In genomic region chr4:175215208-175215607, GRCh38 we compare ENCODE assay signal across 36 cellular contexts.
"Had no signal": no experiment of that assay in that cellular context is flagged by ENCODE, and none has a peak within 500 bp of the region (broad histone marks: within the 10 kb centered on the region; RNA-seq: fewer than 3 reads in every experiment).

No MANE protein-coding gene starts in this region.

- H3K27me3 Mint-ChIP-seq: activated B cell treated with CpG ODN at 0.5 μM for 24 hours; activated CD4-positive, alpha-beta memory T cell treated with anti-CD3 and anti-CD28 coated beads for 36 hours; activated CD4-positive, alpha-beta T cell treated with anti-CD3 and anti-CD28 coated beads, Interleukin-2, amount 10 ng/mL, durations not matched to agents 24 days and 14 days; activated CD8-positive, alpha-beta T cell treated with anti-CD3 and anti-CD28 coated beads for 36 hours; activated naive CD8-positive, alpha-beta T cell treated with anti-CD3 and anti-CD28 coated beads for 36 hours; activated T-helper 17 cell treated with anti-CD3 and anti-CD28 coated beads, Interleukin-2, amount 50 U/mL, for 72 hours; brain; central memory CD8-positive, alpha-beta T cell had no signal

- ATAC-seq: activated CD8-positive, alpha-beta T cell treated with anti-CD3 and anti-CD28 coated beads for 36 hours; activated naive CD4-positive, alpha-beta T cell treated with anti-CD3 and anti-CD28 coated beads, Interleukin-2, amount 50 U/mL, for 72 hours; activated T-cell treated with anti-CD3 and anti-CD28 coated beads, Interleukin-2, amount 50 U/mL, for 4 hours; activated T-cell treated with anti-CD3 and anti-CD28 coated beads, Interleukin-2, amount 50 U/mL, for 72 hours; activated T-helper 17 cell treated with anti-CD3 and anti-CD28 coated beads, Interleukin-2, amount 50 U/mL, for 72 hours had no signal

- H3K9me3 ChIP-seq: adrenal gland had no signal

- DNase-seq: activated B cell treated with CpG ODN at 0.5 μM for 24 hours; activated CD4-positive, alpha-beta memory T cell treated with anti-CD3 and anti-CD28 coated beads for 36 hours; activated CD4-positive, alpha-beta T cell treated with anti-CD3 and anti-CD28 coated beads for 4 hours; activated CD4-positive, alpha-beta T cell treated with anti-CD3 and anti-CD28 coated beads, Interleukin-2, amount 10 ng/mL, durations not matched to agents 24 days and 14 days; activated CD4-positive, alpha-beta T cell treated with anti-CD3 and anti-CD28 coated beads, Interleukin-2, amount 50 U/mL, for 1 hour; activated CD4-positive, alpha-beta T cell treated with anti-CD3 and anti-CD28 coated beads, Interleukin-2, amount 50 U/mL, for 4 hours; activated CD4-positive, CD25-positive, alpha-beta regulatory T cell treated with anti-CD3 and anti-CD28 coated beads, Interleukin-2, amount 50 U/mL, for 72 hours; activated CD8-positive, alpha-beta memory T cell treated with anti-CD3 and anti-CD28 coated beads, Interleukin-2, amount 50 U/mL, for 4 hours; activated CD8-positive, alpha-beta T cell treated with anti-CD3 and anti-CD28 coated beads for 36 hours; activated effector memory CD4-positive, alpha-beta T cell treated with anti-CD3 and anti-CD28 coated beads, Interleukin-2, amount 50 U/mL, for 16 hours; activated gamma-delta T cell treated with Interleukin-2 at 50 U/mL for 16 hours; activated naive CD4-positive, alpha-beta T cell; activated naive CD4-positive, alpha-beta T cell treated with anti-CD3 and anti-CD28 coated beads for 36 hours; activated naive CD4-positive, alpha-beta T cell treated with anti-CD3 and anti-CD28 coated beads, Interleukin-2, amount 50 U/mL, for 16 hours; activated naive CD8-positive, alpha-beta T cell treated with anti-CD3 and anti-CD28 coated beads for 36 hours; activated T-cell treated with anti-CD3 and anti-CD28 coated beads for 4 hours; activated T-cell treated with anti-CD3 and anti-CD28 coated beads, Interleukin-2, amount 50 U/mL, for 1 hour; activated T-cell treated with anti-CD3 and anti-CD28 coated beads, Interleukin-2, amount 50 U/mL, for 4 hours; activated T-cell treated with anti-CD3 and anti-CD28 coated beads, Interleukin-2, amount 50 U/mL, for 72 hours; adrenal gland; amniotic stem cell; caudate nucleus; cerebellar nuclear complex; T-helper 1 cell; T-helper 2 cell; T-helper 9 cell; WERI-Rb-1 had no signal

- H3K27me3 ChIP-seq: adrenal gland, ascending aorta, cardiac muscle cell had no signal

- H3K36me3 Mint-ChIP-seq: activated CD4-positive, alpha-beta memory T cell treated with anti-CD3 and anti-CD28 coated beads for 36 hours; activated naive CD4-positive, alpha-beta T cell treated with anti-CD3 and anti-CD28 coated beads, Interleukin-2, amount 50 U/mL, for 72 hours; brain had no signal

- H3K27ac Mint-ChIP-seq: activated B cell treated with CpG ODN at 0.5 μM for 24 hours; activated CD4-positive, alpha-beta memory T cell treated with anti-CD3 and anti-CD28 coated beads for 36 hours; activated CD4-positive, alpha-beta T cell treated with anti-CD3 and anti-CD28 coated beads, Interleukin-2, amount 10 ng/mL, durations not matched to agents 24 days and 14 days; activated CD8-positive, alpha-beta T cell treated with anti-CD3 and anti-CD28 coated beads for 36 hours; activated naive CD4-positive, alpha-beta T cell treated with anti-CD3 and anti-CD28 coated beads for 36 hours; activated naive CD4-positive, alpha-beta T cell treated with anti-CD3 and anti-CD28 coated beads, Interleukin-2, amount 50 U/mL, for 72 hours; activated naive CD8-positive, alpha-beta T cell treated with anti-CD3 and anti-CD28 coated beads for 36 hours; activated T-cell treated with anti-CD3 and anti-CD28 coated beads, Interleukin-2, amount 50 U/mL, for 72 hours; activated T-helper 1 cell treated with anti-CD3 and anti-CD28 coated beads, Interleukin-12 subunit alpha, Interleukin-12 subunit beta, Interleukin-2, Interleukin-4 antibody, amounts not matched to agents 30 ng/mL and 10 ng/mL and 1 ng/mL, durations not matched to agents 14 hours and 24 hours and 36 hours; activated T-helper 17 cell treated with anti-CD3 and anti-CD28 coated beads, Interleukin-2, amount 50 U/mL, for 72 hours; brain; T-helper 1 cell treated with Interleukin-12 subunit alpha and Interleukin-12 subunit beta and Interleukin-4 antibody, amounts not matched to agents 30 μg/mL and 1 μg/mL, for 36 hours; T-helper 2 cell treated with Interferon-gamma antibody and Interleukin-4, amounts not matched to agents 5 μg/mL and 100 μg/mL, for 36 hours had no signal

- H3K4me3 ChIP-seq: adrenal gland, ascending aorta, cardiac muscle cell had no signal

- H3K9me3 Mint-ChIP-seq: activated CD4-positive, alpha-beta T cell treated with anti-CD3 and anti-CD28 coated beads, Interleukin-2, amount 10 ng/mL, durations not matched to agents 24 days and 14 days; activated T-helper 1 cell treated with anti-CD3 and anti-CD28 coated beads, Interleukin-12 subunit alpha, Interleukin-12 subunit beta, Interleukin-2, Interleukin-4 antibody, amounts not matched to agents 30 ng/mL and 10 ng/mL and 1 ng/mL, durations not matched to agents 14 hours and 24 hours and 36 hours had no signal

- H3K4me1 Mint-ChIP-seq: activated B cell treated with CpG ODN at 0.5 μM for 24 hours; activated CD4-positive, alpha-beta T cell treated with anti-CD3 and anti-CD28 coated beads, Interleukin-2, amount 10 ng/mL, durations not matched to agents 24 days and 14 days; activated naive CD8-positive, alpha-beta T cell treated with anti-CD3 and anti-CD28 coated beads for 36 hours; activated T-helper 17 cell treated with anti-CD3 and anti-CD28 coated beads, Interleukin-2, amount 50 U/mL, for 72 hours; brain; central memory CD8-positive, alpha-beta T cell had no signal

- H3K27ac ChIP-seq: adrenal gland, ascending aorta, cardiac muscle cell, WERI-Rb-1 had no signal

- H3K4me1 ChIP-seq: adrenal gland, ascending aorta had no signal

- H3K36me3 ChIP-seq: adrenal gland, ascending aorta, cardiac muscle cell, WERI-Rb-1 had no signal

- H3K4me3 Mint-ChIP-seq: activated B cell treated with CpG ODN at 0.5 μM for 24 hours; activated CD4-positive, alpha-beta memory T cell treated with anti-CD3 and anti-CD28 coated beads for 36 hours; activated CD4-positive, alpha-beta T cell treated with anti-CD3 and anti-CD28 coated beads, Interleukin-2, amount 10 ng/mL, durations not matched to agents 24 days and 14 days; activated CD8-positive, alpha-beta T cell treated with anti-CD3 and anti-CD28 coated beads for 36 hours; activated naive CD4-positive, alpha-beta T cell treated with anti-CD3 and anti-CD28 coated beads for 36 hours; activated naive CD8-positive, alpha-beta T cell treated with anti-CD3 and anti-CD28 coated beads for 36 hours; activated T-cell treated with anti-CD3 and anti-CD28 coated beads, Interleukin-2, amount 50 U/mL, for 4 hours; activated T-cell treated with anti-CD3 and anti-CD28 coated beads, Interleukin-2, amount 50 U/mL, for 72 hours; activated T-helper 1 cell treated with anti-CD3 and anti-CD28 coated beads, Interleukin-12 subunit alpha, Interleukin-12 subunit beta, Interleukin-2, Interleukin-4 antibody, amounts not matched to agents 30 ng/mL and 10 ng/mL and 1 ng/mL, durations not matched to agents 14 hours and 24 hours and 36 hours; activated T-helper 17 cell treated with anti-CD3 and anti-CD28 coated beads, Interleukin-2, amount 50 U/mL, for 72 hours; brain; central memory CD8-positive, alpha-beta T cell; T-helper 1 cell treated with Interleukin-12 subunit alpha and Interleukin-12 subunit beta and Interleukin-4 antibody, amounts not matched to agents 30 μg/mL and 1 μg/mL, for 36 hours; T-helper 2 cell treated with Interferon-gamma antibody and Interleukin-4, amounts not matched to agents 5 μg/mL and 100 μg/mL, for 36 hours had no signal
